19 cellular contexts compared by ENCODE assay signal in genomic region chr4:151417766-151418376, GRCh38. TPM values are rescaled to one million over a fixed set of nuclear protein-coding genes. Genes with fewer than 3 reads are reported as not detected.
DNase-seq lines count a peak whose midpoint lies in the region; ATAC-seq and TF ChIP-seq lines count a peak whose summit lies in the region.
"Had no signal": no experiment of that assay in that cellular context is flagged by ENCODE, and none has a peak within 500 bp of the region (broad histone marks: within the 10 kb centered on the region; RNA-seq: fewer than 3 reads in every experiment).

No MANE protein-coding gene starts in this region.

- H3K36me3 ChIP-seq in upper lobe of right lung = no peaks in the 10 kb centered on the region
- H3K36me3 ChIP-seq: BLaER1, prostate gland, tibial artery had no signal

- no peaks in the 10 kb centered on the region for H3K27me3 Mint-ChIP-seq in progenitor cell of endocrine pancreas

- intact Hi-C loops in upper lobe of right lung (cut with DNase I) = no loop called here

- H3K9me3 Mint-ChIP-seq in progenitor cell of endocrine pancreas (ENCODE audit: low read depth) = peaks cover 4% of the 10 kb centered on the region
- H3K9me3 Mint-ChIP-seq: activated naive CD8-positive, alpha-beta T cell treated with anti-CD3 and anti-CD28 coated beads, Interleukin-2, amount 50 U/mL, for 24 hours; activated T-cell treated with anti-CD3 and anti-CD28 coated beads, Interleukin-2, amount 50 U/mL, for 24 hours had no signal

- H3K27ac Mint-ChIP-seq in progenitor cell of endocrine pancreas = peak overlapping the region; percentile 95
- H3K27ac Mint-ChIP-seq: activated CD4-positive, alpha-beta T cell treated with anti-CD3 and anti-CD28 coated beads for 36 hours; activated naive CD8-positive, alpha-beta T cell treated with anti-CD3 and anti-CD28 coated beads, Interleukin-2, amount 50 U/mL, for 24 hours; activated T-cell treated with anti-CD3 and anti-CD28 coated beads, Interleukin-2, amount 50 U/mL, for 24 hours had no signal

- peak; percentile 57 for ATAC-seq in esophagus mucosa
- ATAC-seq in HG02884 (IDR thresholded peaks at IDR 0.05; ENCODE audit: unreplicated experiment) = no peak
- no peak for ATAC-seq in GM21360 (IDR thresholded peaks at IDR 0.05; ENCODE audit: unreplicated experiment)
- ATAC-seq in upper lobe of right lung = no peak
- ATAC-seq in HG03520 (IDR thresholded peaks at IDR 0.05; ENCODE audit: unreplicated experiment) = no peak
- ATAC-seq: activated CD4-positive, alpha-beta T cell treated with anti-CD3 and anti-CD28 coated beads for 36 hours; activated naive CD8-positive, alpha-beta T cell treated with anti-CD3 and anti-CD28 coated beads, Interleukin-2, amount 50 U/mL, for 24 hours had no signal

- H3K27me3 ChIP-seq in upper lobe of right lung = no peaks in the 10 kb centered on the region
- H3K27me3 ChIP-seq: BLaER1 had no signal

- DNase-seq in Daoy (ENCODE audit: low read depth) (peak; percentile 19), RKO (ENCODE audit: low spot score) (peak; percentile 54), progenitor cell of endocrine pancreas (ENCODE audit: low spot score, unreplicated experiment) (no peak), upper lobe of right lung (no peak)
- DNase-seq: activated CD4-positive, alpha-beta T cell treated with anti-CD3 and anti-CD28 coated beads for 36 hours; activated naive CD8-positive, alpha-beta T cell treated with anti-CD3 and anti-CD28 coated beads, Interleukin-2, amount 50 U/mL, for 24 hours; activated T-cell treated with anti-CD3 and anti-CD28 coated beads, Interleukin-2, amount 50 U/mL, for 24 hours; DMS79 treated with DMSO at 0.1 percent for 48 hours; KBM-7; NCI-H146; NCI-H69; tibial artery had no signal

- H3K36me3 Mint-ChIP-seq in progenitor cell of endocrine pancreas (ENCODE audit: insufficient read depth) = peaks cover 3% of the 10 kb centered on the region

- H3K9me3 ChIP-seq in upper lobe of right lung = no peaks in the 10 kb centered on the region
- H3K9me3 ChIP-seq: BLaER1, prostate gland, tibial artery had no signal

- no peak for TF ChIP-seq CTCF in progenitor cell of endocrine pancreas (IDR thresholded peaks at IDR 0.05; ENCODE audit: unreplicated experiment)
- TF ChIP-seq CTCF in upper lobe of right lung (IDR thresholded peaks at IDR 0.05) = no peak

- no peak overlapping the region for H3K4me3 ChIP-seq in upper lobe of right lung
- H3K4me3 ChIP-seq: BLaER1, prostate gland, tibial artery had no signal

- peaks cover 20% of the 10 kb centered on the region for H3K4me1 Mint-ChIP-seq in progenitor cell of endocrine pancreas (ENCODE audit: low read depth)
- H3K4me1 Mint-ChIP-seq: activated CD4-positive, alpha-beta T cell treated with anti-CD3 and anti-CD28 coated beads for 36 hours; activated naive CD8-positive, alpha-beta T cell treated with anti-CD3 and anti-CD28 coated beads, Interleukin-2, amount 50 U/mL, for 24 hours had no signal

- H3K4me1 ChIP-seq in upper lobe of right lung = no peaks in the 10 kb centered on the region
- H3K4me1 ChIP-seq: BLaER1, prostate gland had no signal

- no peak overlapping the region for H3K4me3 Mint-ChIP-seq in progenitor cell of endocrine pancreas (ENCODE audit: low read depth)
- H3K4me3 Mint-ChIP-seq: activated CD4-positive, alpha-beta T cell treated with anti-CD3 and anti-CD28 coated beads for 36 hours; activated naive CD8-positive, alpha-beta T cell treated with anti-CD3 and anti-CD28 coated beads, Interleukin-2, amount 50 U/mL, for 24 hours; activated T-cell treated with anti-CD3 and anti-CD28 coated beads, Interleukin-2, amount 50 U/mL, for 24 hours had no signal

- no peak overlapping the region for H3K27ac ChIP-seq in upper lobe of right lung
- H3K27ac ChIP-seq: BLaER1, prostate gland, tibial artery had no signal

RNA-seq across cellular contexts. Expression of gene FHIP1A, which starts 8.9 kb away (rescaled TPM):
- total RNA-seq in Daoy (2014; rRNA removed; shearing (Covaris generic)) = 1.9 and 2.1 TPM in 2 replicates
- total RNA-seq in esophagus mucosa = 43.6 TPM
- total RNA-seq in progenitor cell of endocrine pancreas = 26.2 and 26.9 TPM in 2 replicates
- total RNA-seq in upper lobe of right lung = 18.4 TPM
- total RNA-seq: T-helper 2 cell treated with Interferon-gamma antibody and Interleukin-4, amounts not matched to agents 100 ng/mL and 5 ng/mL, for 36 hours had no signal

Comparison
In these comparisons a context has a peak if more than half of its experiments do, and no peak if none do; other contexts are left out.
1. DNase-seq: peak in Daoy (single experiment) and RKO (single experiment); none in progenitor cell of endocrine pancreas (single experiment) and upper lobe of right lung (single experiment).